In genomic region chr3:40677321-40677720, GRCh38 we compare ENCODE assay signal across 26 cellular contexts.
"Had no signal": no experiment of that assay in that cellular context is flagged by ENCODE, and none has a peak within 500 bp of the region (broad histone marks: within the 10 kb centered on the region; RNA-seq: fewer than 3 reads in every experiment).

No MANE protein-coding gene starts in this region.

- ATAC-seq: activated naive CD4-positive, alpha-beta T cell treated with anti-CD3 and anti-CD28 coated beads, Interleukin-2, amount 50 U/mL, for 72 hours; activated naive CD8-positive, alpha-beta T cell treated with anti-CD3 and anti-CD28 coated beads, Interleukin-2, amount 50 U/mL, for 24 hours; activated T-cell treated with anti-CD3 and anti-CD28 coated beads, Interleukin-2, amount 50 U/mL, for 4 hours had no signal

- H3K9me3 ChIP-seq: Peyer's patch, SJSA1 had no signal

- FAIRE-seq: astrocyte had no signal

- H3K27me3 ChIP-seq: brain microvascular endothelial cell, cardiac muscle cell, Peyer's patch, SJSA1 had no signal

- DNase-seq: activated B cell treated with CpG ODN at 0.5 μM for 24 hours; activated CD4-positive, alpha-beta memory T cell treated with anti-CD3 and anti-CD28 coated beads for 36 hours; activated CD4-positive, alpha-beta T cell treated with anti-CD3 and anti-CD28 coated beads for 1 hour; activated CD4-positive, alpha-beta T cell treated with anti-CD3 and anti-CD28 coated beads, Interleukin-2, amount 10 ng/mL, durations not matched to agents 7 days and 5 days; activated CD8-positive, alpha-beta memory T cell treated with anti-CD3 and anti-CD28 coated beads for 24 hours; activated effector memory CD4-positive, alpha-beta T cell treated with anti-CD3 and anti-CD28 coated beads, Interleukin-2, amount 50 U/mL, for 16 hours; activated naive CD4-positive, alpha-beta T cell treated with Interleukin-2 at 50 U/mL for 16 hours; activated naive CD8-positive, alpha-beta T cell treated with anti-CD3 and anti-CD28 coated beads, Interleukin-2, amount 50 U/mL, for 24 hours; activated T-cell treated with anti-CD3 and anti-CD28 coated beads, Interleukin-2, amount 50 U/mL, for 4 hours; amniotic stem cell; brain microvascular endothelial cell; Kasumi-1; KBM-7; NCI-H146; NCI-H187 treated with DMSO at 0.1 percent for 48 hours; NCI-H2081 treated with DMSO at 0.1 percent for 48 hours; NCI-H2171 treated with DMSO at 0.1 percent for 48 hours; NCI-H510A treated with DMSO at 0.1 percent for 48 hours; NCI-H748 treated with DMSO at 0.1 percent for 48 hours; Peyer's patch; SHP77 had no signal

- H3K36me3 ChIP-seq: brain microvascular endothelial cell, cardiac muscle cell, Peyer's patch, SJSA1 had no signal

- H3K27ac ChIP-seq: brain microvascular endothelial cell, cardiac muscle cell, Peyer's patch, RWPE1, SJSA1 had no signal

- H3K4me1 ChIP-seq: Peyer's patch, SJSA1 had no signal

- H3K4me3 ChIP-seq: cardiac muscle cell, Peyer's patch, SJSA1 had no signal
